In the genomic region with DNA sequence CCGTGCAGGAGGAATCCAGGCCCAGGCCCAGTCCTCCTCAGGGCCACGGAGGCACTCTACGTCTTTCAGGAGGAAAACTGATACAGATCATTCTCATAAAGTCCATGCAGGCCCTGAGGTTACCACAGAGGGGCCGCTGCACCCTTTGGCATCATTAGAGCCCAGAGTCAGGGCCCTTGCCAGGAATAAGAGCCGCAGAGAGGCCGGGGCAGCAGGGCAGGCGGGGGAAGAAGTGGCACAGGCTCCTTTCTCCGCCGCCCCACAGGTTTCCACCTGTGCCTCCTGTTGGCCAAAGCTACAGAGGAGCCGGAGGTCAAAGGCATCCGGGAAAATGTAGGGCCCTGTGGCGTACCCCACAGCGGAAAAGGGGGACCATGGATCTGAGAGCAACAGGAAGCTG, we compare ENCODE assay signal across 12 cellular contexts.
A peak's percentile ranks its signal among the peaks of the same experiment; 100 is the strongest.
DNase-seq lines count a peak whose midpoint lies in the region; ATAC-seq and TF ChIP-seq lines count a peak whose summit lies in the region.
"Had no signal": no experiment of that assay in that cellular context is flagged by ENCODE, and none has a peak within 500 bp of the region (broad histone marks: within the 10 kb centered on the region; RNA-seq: fewer than 3 reads in every experiment).

No MANE protein-coding gene starts in this region.

- no peaks in the 10 kb centered on the region for H3K4me1 Mint-ChIP-seq in endodermal cell
- H3K4me1 Mint-ChIP-seq in type B pancreatic cell (ENCODE audit: unreplicated experiment) = no peaks in the 10 kb centered on the region
- H3K4me1 Mint-ChIP-seq: GM23338 had no signal

- DNase-seq in endodermal cell = peak; percentile 39
- peak; percentile 71 for DNase-seq in mesenteric fat pad (ENCODE audit: low spot score)
- peak; percentile 54 for DNase-seq in type B pancreatic cell (ENCODE audit: extremely low spot score, unreplicated experiment)
- DNase-seq in left ventricle myocardium superior = no peak
- no peak for DNase-seq in COLO829 (ENCODE audit: low spot score)
- DNase-seq: ACHN; CD4-positive, alpha-beta T cell; DMS79 treated with DMSO at 0.1 percent for 48 hours; EL had no signal

- H3K27ac ChIP-seq in BLaER1 treated with 17β-estradiol and CSF1 and Interleukin-3, amounts not matched to agents 10 nM and 100 nM = no peak overlapping the region
- H3K27ac ChIP-seq in endodermal cell (ENCODE audit: low read depth, low read length) = no peak overlapping the region

- no peaks in the 10 kb centered on the region for H3K36me3 ChIP-seq in BLaER1 treated with 17β-estradiol and CSF1 and Interleukin-3, amounts not matched to agents 10 nM and 100 nM
- no peaks in the 10 kb centered on the region for H3K36me3 ChIP-seq in endodermal cell (ENCODE audit: control insufficient read depth, insufficient read depth, low read length)

- H3K27me3 Mint-ChIP-seq in endodermal cell (ENCODE audit: insufficient read depth) (no peaks in the 10 kb centered on the region), type B pancreatic cell (peaks cover 3% of the 10 kb centered on the region)

- no peaks in the 10 kb centered on the region for H4K20me1 ChIP-seq in BLaER1 treated with 17β-estradiol and CSF1 and Interleukin-3, amounts not matched to agents 10 nM and 100 nM

- H3K4me3 ChIP-seq in BLaER1 treated with 17β-estradiol and CSF1 and Interleukin-3, amounts not matched to agents 10 nM and 100 nM = no peak overlapping the region
- no peak overlapping the region for H3K4me3 ChIP-seq in endodermal cell (ENCODE audit: low read length)
- H3K4me3 ChIP-seq: GM23338 had no signal

- peak overlapping the region in 7 of 11 experiments; percentile 15 to 76 (median 44); a peak in 11 of 22 replicates for H3K4me2 ChIP-seq in BLaER1 treated with 17β-estradiol and CSF1 and Interleukin-3, amounts not matched to agents 10 nM and 100 nM
- H3K4me2 ChIP-seq: GM23338 had no signal

- H3K9me3 Mint-ChIP-seq in endodermal cell (no peaks in the 10 kb centered on the region), type B pancreatic cell (no peaks in the 10 kb centered on the region)
- H3K9me3 Mint-ChIP-seq: CD4-positive, alpha-beta T cell had no signal

- TF ChIP-seq CTCF in endodermal cell (conservative IDR thresholded peaks at IDR 0.05) (no peak), type B pancreatic cell (conservative IDR thresholded peaks at IDR 0.05) (no peak)

- no peaks in the 10 kb centered on the region for H3K27me3 ChIP-seq in BLaER1 treated with 17β-estradiol and CSF1 and Interleukin-3, amounts not matched to agents 10 nM and 100 nM
- H3K27me3 ChIP-seq in endodermal cell (ENCODE audit: control insufficient read depth, insufficient read depth, low read length, poor library complexity, severe bottlenecking) = no peaks in the 10 kb centered on the region

- ATAC-seq in left ventricle myocardium superior = no peak
- ATAC-seq in activated CD4-positive, CD25-positive, alpha-beta regulatory T cell treated with anti-CD3 and anti-CD28 coated beads, Interleukin-2, amount 50 U/mL, for 24 hours = no peak

- H3K9ac ChIP-seq in BLaER1 treated with 17β-estradiol and CSF1 and Interleukin-3, amounts not matched to agents 10 nM and 100 nM = peak overlapping the region in 1 of 11 experiments; percentile 7; a peak in 2 of 22 replicates
- no peak overlapping the region for H3K9ac ChIP-seq in endodermal cell (ENCODE audit: extremely low read depth, low read length, poor library complexity, severe bottlenecking)

- intact Hi-C loops in left ventricle myocardium superior (cut with micrococcal nuclease) = no loop called here

- H3K27ac Mint-ChIP-seq in endodermal cell = no peak overlapping the region
- H3K27ac Mint-ChIP-seq in type B pancreatic cell = no peak overlapping the region
- H3K27ac Mint-ChIP-seq: CD4-positive, alpha-beta T cell; GM23338 had no signal

- H3K36me3 Mint-ChIP-seq in endodermal cell (ENCODE audit: low read depth) (no peaks in the 10 kb centered on the region), type B pancreatic cell (no peaks in the 10 kb centered on the region)

- H3K4me3 Mint-ChIP-seq in endodermal cell = no peak overlapping the region
- no peak overlapping the region for H3K4me3 Mint-ChIP-seq in type B pancreatic cell
- H3K4me3 Mint-ChIP-seq: CD4-positive, alpha-beta T cell; GM23338 had no signal

- WGBS in endodermal cell (ENCODE audit: insufficient coverage in 1 of 2, insufficient read length in 1 of 2), 2 experiments = 92 to 93% methylated on average over 7 to 13 of the region's 13 CpGs

- H3K9me3 ChIP-seq in BLaER1 treated with 17β-estradiol and CSF1 and Interleukin-3, amounts not matched to agents 10 nM and 100 nM (replicated peaks in 1 of 11) = no peaks in the 10 kb centered on the region
- H3K9me3 ChIP-seq in endodermal cell (ENCODE audit: control insufficient read depth, low read length) = no peaks in the 10 kb centered on the region

- peaks cover 0 to 27% (median 10%) of the 10 kb centered on the region in 10 experiments; a peak in 13 of 20 replicates for H3K4me1 ChIP-seq in BLaER1 treated with 17β-estradiol and CSF1 and Interleukin-3, amounts not matched to agents 10 nM and 100 nM
- no peaks in the 10 kb centered on the region for H3K4me1 ChIP-seq in endodermal cell (ENCODE audit: control insufficient read depth, insufficient read depth, low read length)

Comparison
In these comparisons a context has a peak if more than half of its experiments do, and no peak if none do; other contexts are left out.
1. DNase-seq: peak in endodermal cell (single experiment), mesenteric fat pad (single experiment) and type B pancreatic cell (single experiment); none in left ventricle myocardium superior (single experiment) and COLO829 (single experiment).